In genomic region chr17:41623160-41623861, GRCh38 we compare ENCODE assay signal across 14 cellular contexts. TPM values are rescaled to one million over a fixed set of nuclear protein-coding genes. Genes with fewer than 3 reads are reported as not detected.
A peak's percentile ranks its signal among the peaks of the same experiment; 100 is the strongest.
DNase-seq lines count a peak whose midpoint lies in the region; FAIRE-seq and TF ChIP-seq lines count a peak whose summit lies in the region.
"Not testable (repeated sequence)": the region's sequence is repeated elsewhere in the genome, so short reads cannot be mapped to it uniquely, and the experiment has no call there.
"Had no signal": no experiment of that assay in that cellular context is flagged by ENCODE, and none has a peak within 500 bp of the region (broad histone marks: within the 10 kb centered on the region; RNA-seq: fewer than 3 reads in every experiment).

No MANE protein-coding gene starts in this region.

- H3K4me3 ChIP-seq in SJCRH30 (peak overlapping the region; percentile 63), keratinocyte (ENCODE audit: control insufficient read depth in 2 of 3, extremely low read depth in 1 of 3, insufficient read depth in 2 of 3, low read depth in 1 of 3, low read length in 3 of 3) (peak overlapping the region; percentile 51 to 80 (median 79)), suprapubic skin (peak overlapping the region; percentile 24)
- not testable (repeated sequence) for H3K4me3 ChIP-seq in adipocyte (ENCODE audit: low read length); endodermal cell (ENCODE audit: low read length); trophoblast cell (ENCODE audit: low read depth, low read length)

- H4K20me1 ChIP-seq in keratinocyte (ENCODE audit: control insufficient read depth, extremely low read depth, insufficient read depth, low read length), result not testable (repeated sequence)

- TF ChIP-seq POLR2A in suprapubic skin (IDR thresholded peaks at IDR 0.05), result not testable (repeated sequence)

- H3K9me1 ChIP-seq in keratinocyte (ENCODE audit: control insufficient read depth, extremely low read depth, insufficient read depth, low read length), result not testable (repeated sequence)

- H3K14ac ChIP-seq in trophoblast cell (ENCODE audit: low read length), result peak overlapping the region; percentile 20

- H3K27ac Mint-ChIP-seq in Calu3 (ENCODE audit: unreplicated experiment), result peak overlapping the region; percentile 85
- not testable (repeated sequence) for H3K27ac Mint-ChIP-seq in endodermal cell

- H3K36me3 Mint-ChIP-seq in Calu3 (ENCODE audit: insufficient read depth, unreplicated experiment), result peaks cover 84% of the 10 kb centered on the region
- not testable (repeated sequence) for H3K36me3 Mint-ChIP-seq in endodermal cell (ENCODE audit: low read depth)

- H3K4me2 ChIP-seq in keratinocyte (ENCODE audit: control insufficient read depth, extremely low read depth, insufficient read depth, low read depth, low read length), result peak overlapping the region; percentile 88
- not testable (repeated sequence) for H3K4me2 ChIP-seq in trophoblast cell (ENCODE audit: low read length)

- H4K91ac ChIP-seq in trophoblast cell (ENCODE audit: low read depth, low read length), result peak overlapping the region; percentile 93

- H3K18ac ChIP-seq in trophoblast cell (ENCODE audit: low read length), result peak overlapping the region; percentile 16

- H3K27ac ChIP-seq in SJCRH30 (peak overlapping the region; percentile 84), keratinocyte (ENCODE audit: control insufficient read depth, insufficient read depth, low read length) (peak overlapping the region; percentile 65), trophoblast cell (ENCODE audit: low read depth, low read length) (peak overlapping the region; percentile 22), suprapubic skin (peak overlapping the region; percentile 35)
- not testable (repeated sequence) for H3K27ac ChIP-seq in endodermal cell (ENCODE audit: low read depth, low read length)

- H3K4me3 Mint-ChIP-seq in Calu3 (ENCODE audit: low read depth, unreplicated experiment), result peak overlapping the region; percentile 66
- H3K4me3 Mint-ChIP-seq in endodermal cell, result not testable (repeated sequence)

- TF ChIP-seq EP300 in suprapubic skin (IDR thresholded peaks at IDR 0.05), result not testable (repeated sequence)

- H4K12ac ChIP-seq in trophoblast cell (ENCODE audit: low read depth, low read length), result not testable (repeated sequence)

- 81 to 100% methylated on average over 1 to 10 of the region's 10 CpGs for WGBS in endodermal cell (ENCODE audit: insufficient coverage in 1 of 2, insufficient read length in 1 of 2), 2 experiments
- no CpG with 5 or more reads among the region's 10 CpGs for WGBS in trophoblast cell (ENCODE audit: extremely low coverage, insufficient coverage, insufficient read length)
- WGBS in suprapubic skin, result 52% methylated on average over 8 of the region's 10 CpGs

- not testable (repeated sequence) for H2AFZ ChIP-seq in keratinocyte (ENCODE audit: control insufficient read depth, low read length)
- H2AFZ ChIP-seq in trophoblast cell (ENCODE audit: insufficient read depth, low read length, poor library complexity), result peak overlapping the region; percentile 50

- not testable (repeated sequence) for H3K23ac ChIP-seq in trophoblast cell (ENCODE audit: low read length)

- H3K9ac ChIP-seq in adipocyte (ENCODE audit: low read length); endodermal cell (ENCODE audit: extremely low read depth, low read length, poor library complexity, severe bottlenecking); trophoblast cell (ENCODE audit: low read length): not testable (repeated sequence)
- peak overlapping the region; percentile 89 for H3K9ac ChIP-seq in keratinocyte (ENCODE audit: control insufficient read depth, extremely low read depth, insufficient read depth, low read length)

- H3K27me3 ChIP-seq in SJCRH30; endodermal cell (ENCODE audit: control insufficient read depth, insufficient read depth, low read length, poor library complexity, severe bottlenecking); keratinocyte (ENCODE audit: control insufficient read depth, extremely low read depth, insufficient read depth, low read length); trophoblast cell (ENCODE audit: insufficient read depth, low read length): not testable (repeated sequence)
- H3K27me3 ChIP-seq in adipocyte (replicated peaks; ENCODE audit: control insufficient read depth, insufficient read depth, low read length) (peaks cover 18% of the 10 kb centered on the region), suprapubic skin (peaks cover 13% of the 10 kb centered on the region)

- not testable (repeated sequence) for H3K9me3 Mint-ChIP-seq in Calu3 (ENCODE audit: low read depth, unreplicated experiment); endodermal cell

- not testable (repeated sequence) for BruUV-seq in Calu3 (replicated peaks; lab: Mats Ljungman, UMichigan)

- peaks cover 22% of the 10 kb centered on the region for H3K79me1 ChIP-seq in trophoblast cell (ENCODE audit: low read length)

- not testable (repeated sequence) for FAIRE-seq in keratinocyte (lab: Jason Lieb, UNC)

- peak overlapping the region; percentile 74 for H2BK5ac ChIP-seq in trophoblast cell (ENCODE audit: low read depth, low read length, poor library complexity)

- H2BK12ac ChIP-seq in trophoblast cell (ENCODE audit: low read length), result peak overlapping the region; percentile 1

- not testable (repeated sequence) for H3K9me3 ChIP-seq in SJCRH30 (replicated peaks); adipocyte (ENCODE audit: control insufficient read depth, low read length); endodermal cell (ENCODE audit: control insufficient read depth, low read length); keratinocyte (ENCODE audit: control insufficient read depth, low read depth, low read length); trophoblast cell (ENCODE audit: insufficient read depth, low read depth, low read length); suprapubic skin

- H3K4me1 Mint-ChIP-seq in Calu3 (ENCODE audit: low read depth, unreplicated experiment), result peaks cover 64% of the 10 kb centered on the region
- not testable (repeated sequence) for H3K4me1 Mint-ChIP-seq in endodermal cell

- H2BK120ac ChIP-seq in trophoblast cell (ENCODE audit: insufficient read depth, low read length, poor library complexity), result peak overlapping the region; percentile 87

- DNase-seq in Calu3 (peak; percentile 54), M059J (ENCODE audit: low read depth) (peak; percentile 55), SJCRH30 (peak; percentile 68 to 75), adipocyte (ENCODE audit: low read depth) (peak; percentile 64), endodermal cell (peak; percentile 74), trophoblast cell (peak in 1 of 2 donors; percentile 43), suprapubic skin (ENCODE audit: low spot score in 2 of 2) (peak in 1 of 2 donors; percentile 60)
- not testable (repeated sequence) for DNase-seq in keratinocyte (ENCODE audit: low read depth, low spot score)

- dilution Hi-C loops in keratinocyte (cut with MboI; ENCODE audit: extremely low pct_ligation_motif_present, low sequenced_read_pairs), result not testable (repeated sequence)

- not testable (repeated sequence) for H3K27me3 Mint-ChIP-seq in Calu3 (ENCODE audit: unreplicated experiment); endodermal cell (ENCODE audit: insufficient read depth)

- H3K4ac ChIP-seq in trophoblast cell (ENCODE audit: low read depth, low read length), result peak overlapping the region; percentile 1

- peaks cover 19% of the 10 kb centered on the region for H3K36me3 ChIP-seq in SJCRH30
- H3K36me3 ChIP-seq in adipocyte (ENCODE audit: control insufficient read depth, insufficient read depth, low read length, severe bottlenecking); endodermal cell (ENCODE audit: control insufficient read depth, insufficient read depth, low read length); trophoblast cell (ENCODE audit: control insufficient read depth in 1 of 2, insufficient read depth in 2 of 2, low read length in 2 of 2); suprapubic skin: not testable (repeated sequence)
- peaks cover 3 to 20% of the 10 kb centered on the region in 2 experiments for H3K36me3 ChIP-seq in keratinocyte (ENCODE audit: control insufficient read depth in 2 of 2, extremely low read depth in 1 of 2, insufficient read depth in 2 of 2, low read length in 2 of 2)

- peaks cover 12% of the 10 kb centered on the region for H3K4me1 ChIP-seq in SJCRH30
- not testable (repeated sequence) for H3K4me1 ChIP-seq in adipocyte (ENCODE audit: control insufficient read depth, insufficient read depth, low read length); endodermal cell (ENCODE audit: control insufficient read depth, insufficient read depth, low read length)
- peaks cover 43% of the 10 kb centered on the region for H3K4me1 ChIP-seq in keratinocyte (ENCODE audit: control insufficient read depth, extremely low read depth, insufficient read depth, low read length)
- H3K4me1 ChIP-seq in trophoblast cell (ENCODE audit: control insufficient read depth in 1 of 2, insufficient read depth in 2 of 2, low read length in 2 of 2), result peaks cover 24 to 36% of the 10 kb centered on the region in 2 experiments
- peaks cover 55% of the 10 kb centered on the region for H3K4me1 ChIP-seq in suprapubic skin

- CTCF ChIA-PET in Calu3 (lab: Charles Lee), result interaction anchor here (0.6 to 2.8 kb wide), 7 partner anchors 8 to 1685 kb away, joined by 3 to 23 read pairs (median 4); no protein-coding TSS in a partner anchor

- peaks cover 15% of the 10 kb centered on the region for H3K79me2 ChIP-seq in keratinocyte (ENCODE audit: control insufficient read depth, insufficient read depth, low read length)
- not testable (repeated sequence) for H3K79me2 ChIP-seq in trophoblast cell (ENCODE audit: control insufficient read depth, insufficient read depth, low read length, poor library complexity)

- intact Hi-C loops in Calu3 (cut with micrococcal nuclease; ENCODE audit: unreplicated experiment), result not testable (repeated sequence)

- not testable (repeated sequence) for TF ChIP-seq CTCF in Calu3 (IDR thresholded peaks at IDR 0.05; ENCODE audit: unreplicated experiment); endodermal cell (conservative IDR thresholded peaks at IDR 0.05); keratinocyte (optimal IDR thresholded peaks at IDR 0.05 in 1 of 3, IDR thresholded peaks at IDR 0.05 in 1 of 3, conservative IDR thresholded peaks at IDR 0.05 in 1 of 3; ENCODE audit: extremely low read depth in 1 of 3, insufficient read depth in 2 of 3, low read length in 3 of 3); suprapubic skin (IDR thresholded peaks at IDR 0.05)

- H4K8ac ChIP-seq in trophoblast cell (ENCODE audit: low read depth, low read length), result peak overlapping the region; percentile 5

- peak overlapping the region; percentile 36 for H2AK5ac ChIP-seq in trophoblast cell (ENCODE audit: low read length)

RNA-seq across cellular contexts. Expression of gene KRT17, which starts 1.1 kb away (rescaled TPM):
- total RNA-seq in Calu3 (2022), result 472 and 593 TPM in 2 replicates
- 6.7 and 8.5 TPM in 2 replicates for total RNA-seq in M059J (2014; rRNA removed; shearing (Covaris generic))
- 134 and 149 TPM in 2 replicates for total RNA-seq in SJCRH30 (2014; rRNA removed; shearing (Covaris generic))
- total RNA-seq in endodermal cell, result not detected
- 0.36 TPM for polyA plus RNA-seq in endodermal cell (2013, experiment 1 of 2)
- polyA plus RNA-seq in endodermal cell (2013, experiment 2 of 2), result 0.62 TPM
- 6,440 to 12,579 TPM (median 8,666 TPM) in 3 replicates for polyA plus RNA-seq in keratinocyte
- polyA plus RNA-seq in keratinocyte (2011; ENCODE audit: low read depth), result 46,546 TPM
- polyA plus RNA-seq in keratinocyte (2011; cell fraction: cytosol; rRNA removed), result 6,491 and 12,585 TPM in 2 replicates
- polyA plus RNA-seq in keratinocyte (2011; cell fraction: nucleus; rRNA removed), result 12,033 and 13,742 TPM in 2 replicates
- polyA plus RNA-seq in keratinocyte (2012; ENCODE audit: low replicate concordance), result 5,743 and 13,877 TPM in 2 replicates
- 5,137 to 9,087 TPM (median 7,073 TPM) in 3 replicates for polyA minus RNA-seq in keratinocyte
- polyA minus RNA-seq in keratinocyte (2011; cell fraction: cytosol; rRNA and poly(A)+ RNA removed), result 14,086 TPM
- 4,848 and 5,061 TPM in 2 replicates for polyA minus RNA-seq in keratinocyte (2011; cell fraction: nucleus; rRNA and poly(A)+ RNA removed)
- 145 and 161 TPM in 2 replicates for polyA plus RNA-seq in trophoblast cell (2013)
- 1,000 to 10,000 TPM in 2 of 4 donors, 100 to 1,000 TPM in 2; 434 to 2,751 (median 1,314) TPM for total RNA-seq in suprapubic skin
- total RNA-seq: A172; CD4-positive, alpha-beta T cell; Right ventricle myocardium inferior had no signal

RNA-seq across cellular contexts. Expression of gene KRT16, which starts 10.7 kb away (rescaled TPM):
- total RNA-seq in Calu3 (2022) (3.8 and 4.2 TPM in 2 replicates), endodermal cell (not detected), suprapubic skin (100 to 1,000 TPM in 3 of 4 donors, 10 to 100 TPM in 1; 65.7 to 772 (median 341) TPM)
- total RNA-seq in M059J (2014; rRNA removed; shearing (Covaris generic)), result 0.15 and 0.34 TPM in 2 replicates
- total RNA-seq in SJCRH30 (2014; rRNA removed; shearing (Covaris generic)), result 0.08 TPM in 1 of 2 replicates, not detected in the other
- polyA plus RNA-seq in endodermal cell (2013, experiment 1 of 2), result not detected
- polyA plus RNA-seq in endodermal cell (2013, experiment 2 of 2), result not detected
- polyA plus RNA-seq in keratinocyte, result 1,163 to 4,746 TPM (median 1,851 TPM) in 3 replicates
- 20,474 TPM for polyA plus RNA-seq in keratinocyte (2011; ENCODE audit: low read depth)
- 1,428 and 3,010 TPM in 2 replicates for polyA plus RNA-seq in keratinocyte (2011; cell fraction: cytosol; rRNA removed)
- polyA plus RNA-seq in keratinocyte (2011; cell fraction: nucleus; rRNA removed), result 2,522 and 2,889 TPM in 2 replicates
- 1,329 and 6,837 TPM in 2 replicates for polyA plus RNA-seq in keratinocyte (2012; ENCODE audit: low replicate concordance)
- 1,159 to 3,059 TPM (median 1,751 TPM) in 3 replicates for polyA minus RNA-seq in keratinocyte
- polyA minus RNA-seq in keratinocyte (2011; cell fraction: cytosol; rRNA and poly(A)+ RNA removed), result 3,006 TPM
- polyA minus RNA-seq in keratinocyte (2011; cell fraction: nucleus; rRNA and poly(A)+ RNA removed), result 1,076 and 1,184 TPM in 2 replicates
- 7.9 and 8.4 TPM in 2 replicates for polyA plus RNA-seq in trophoblast cell (2013)
- total RNA-seq: Caco-2; CD4-positive, alpha-beta T cell; IMR-90; Right ventricle myocardium inferior had no signal
- polyA plus RNA-seq: IMR-90 had no signal

RNA-seq across cellular contexts. Expression of gene KRT14, which starts 36.6 kb away (rescaled TPM):
- total RNA-seq in Calu3 (2022), result 3.8 and 12.2 TPM in 2 replicates
- total RNA-seq in M059J (2014; rRNA removed; shearing (Covaris generic)), result 0.27 TPM in 1 of 2 replicates, not detected in the other
- not detected in 2 replicates for total RNA-seq in SJCRH30 (2014; rRNA removed; shearing (Covaris generic))
- not detected for total RNA-seq in endodermal cell
- not detected for polyA plus RNA-seq in endodermal cell (2013, experiment 1 of 2)
- polyA plus RNA-seq in endodermal cell (2013, experiment 2 of 2), result not detected
- polyA plus RNA-seq in keratinocyte, result 26,041 to 32,523 TPM (median 29,603 TPM) in 3 replicates
- 31,901 TPM for polyA plus RNA-seq in keratinocyte (2011; ENCODE audit: low read depth)
- polyA plus RNA-seq in keratinocyte (2011; cell fraction: cytosol; rRNA removed), result 21,475 and 38,030 TPM in 2 replicates
- polyA plus RNA-seq in keratinocyte (2011; cell fraction: nucleus; rRNA removed), result 27,919 and 28,945 TPM in 2 replicates
- polyA plus RNA-seq in keratinocyte (2012; ENCODE audit: low replicate concordance), result 14,568 and 23,086 TPM in 2 replicates
- polyA minus RNA-seq in keratinocyte, result 19,979 to 26,270 TPM (median 20,630 TPM) in 3 replicates
- 27,275 TPM for polyA minus RNA-seq in keratinocyte (2011; cell fraction: cytosol; rRNA and poly(A)+ RNA removed)
- 10,810 and 12,637 TPM in 2 replicates for polyA minus RNA-seq in keratinocyte (2011; cell fraction: nucleus; rRNA and poly(A)+ RNA removed)
- polyA plus RNA-seq in trophoblast cell (2013), result 12.0 and 12.4 TPM in 2 replicates
- over 10,000 TPM in 2 of 4 donors, 1,000 to 10,000 TPM in 2; 7,400 to 12,534 (median 10,685) TPM for total RNA-seq in suprapubic skin
- total RNA-seq: A172; Caco-2; CD4-positive, alpha-beta T cell; GM23248; IMR-90; Right ventricle myocardium inferior had no signal
- polyA plus RNA-seq: IMR-90 had no signal

RNA-seq across cellular contexts. Expression of gene KRT9, which starts 51.5 kb away (rescaled TPM):
- total RNA-seq in Calu3 (2022) (not detected in 2 replicates), endodermal cell (not detected), suprapubic skin (1 to 10 TPM in 1 of 4 donors, under 1 TPM in 3; 0.68 to 1.6 (median 0.82) TPM)
- not detected in 2 replicates for total RNA-seq in M059J (2014; rRNA removed; shearing (Covaris generic))
- not detected in 2 replicates for total RNA-seq in SJCRH30 (2014; rRNA removed; shearing (Covaris generic))
- not detected for polyA plus RNA-seq in endodermal cell (2013, experiment 1 of 2)
- not detected for polyA plus RNA-seq in endodermal cell (2013, experiment 2 of 2)
- 0.85 to 1.6 TPM (median 1.5 TPM) in 3 replicates for polyA plus RNA-seq in keratinocyte
- polyA plus RNA-seq in keratinocyte (2011; ENCODE audit: low read depth), result 1.0 TPM
- polyA plus RNA-seq in keratinocyte (2011; cell fraction: cytosol; rRNA removed), result 1.4 and 1.7 TPM in 2 replicates
- polyA plus RNA-seq in keratinocyte (2011; cell fraction: nucleus; rRNA removed), result 1.5 and 2.1 TPM in 2 replicates
- polyA plus RNA-seq in keratinocyte (2012; ENCODE audit: low replicate concordance), result 1.6 TPM in 2 replicates
- polyA minus RNA-seq in keratinocyte, result 0.10 to 0.74 TPM (median 0.43 TPM) in 3 replicates
- polyA minus RNA-seq in keratinocyte (2011; cell fraction: cytosol; rRNA and poly(A)+ RNA removed), result not detected
- polyA minus RNA-seq in keratinocyte (2011; cell fraction: nucleus; rRNA and poly(A)+ RNA removed), result 0.32 and 0.93 TPM in 2 replicates
- 0.19 TPM in 2 replicates for polyA plus RNA-seq in trophoblast cell (2013)
- total RNA-seq: A172; Caco-2; CD4-positive, alpha-beta T cell; GM23248; IMR-90; Right ventricle myocardium inferior had no signal
- polyA plus RNA-seq: GM23248, IMR-90 had no signal

Comparison
In these comparisons a context has a peak if more than half of its experiments do, and no peak if none do; other contexts are left out.
1. RNA of gene KRT17, which starts 1.1 kb away (total RNA-seq): 434 to 2,751 TPM in suprapubic skin, 472 to 593 TPM in Calu3 and 134 to 149 TPM in SJCRH30; 6.7 to 8.5 TPM in M059J and not detected in endodermal cell; every median in the first group is over 10 times any median in the second.
2. RNA of gene KRT16, which starts 10.7 kb away (total RNA-seq): 65.7 to 772 TPM in suprapubic skin; 3.8 to 4.2 TPM in Calu3, 0.15 to 0.34 TPM in M059J, 0.08 TPM in SJCRH30 and not detected in endodermal cell; every median in the first group is over 10 times any median in the second.
3. RNA of gene KRT14, which starts 36.6 kb away (total RNA-seq): 7,400 to 12,534 TPM in suprapubic skin; 3.8 to 12.2 TPM in Calu3, 0.27 TPM in M059J, not detected in SJCRH30 and not detected in endodermal cell; every median in the first group is over 100 times any median in the second.